22 cellular contexts compared by ENCODE assay signal in the genomic region with DNA sequence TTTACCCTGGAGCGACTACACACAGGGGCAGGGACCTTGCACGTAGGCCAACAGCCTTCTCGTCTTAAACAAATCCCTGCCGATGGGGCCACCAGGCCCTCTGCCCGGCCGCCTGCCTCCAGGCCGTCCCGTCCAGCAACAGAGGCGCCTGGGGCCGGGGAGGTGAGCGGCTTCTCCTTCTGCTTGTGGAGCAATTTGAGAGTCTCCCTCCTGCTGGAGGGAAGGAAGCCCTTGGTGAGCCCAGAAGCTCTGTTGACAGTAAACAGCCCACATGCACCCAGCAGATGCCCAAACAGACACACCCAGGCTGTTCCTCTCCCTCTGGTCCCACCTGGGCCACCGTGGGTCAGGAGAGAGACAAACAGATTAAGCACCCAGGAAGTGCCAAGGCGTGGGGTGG. TPM values are rescaled to one million over a fixed set of nuclear protein-coding genes. Genes with fewer than 3 reads are reported as not detected.
DNase-seq lines count a peak whose midpoint lies in the region; ATAC-seq and TF ChIP-seq lines count a peak whose summit lies in the region.
"Had no signal": no experiment of that assay in that cellular context is flagged by ENCODE, and none has a peak within 500 bp of the region (broad histone marks: within the 10 kb centered on the region; RNA-seq: fewer than 3 reads in every experiment).

No MANE protein-coding gene starts in this region.

- peak overlapping the region; percentile 3 for H3K27ac Mint-ChIP-seq in dendritic cell treated with granulocyte-macrophage colony-stimulating factor and Interleukin-4, amounts not matched to agents 40 ng/mL and 50 ng/mL, for 4 days
- H3K27ac Mint-ChIP-seq: CD4-positive, CD25-positive, alpha-beta regulatory T cell had no signal

- H4K20me1 ChIP-seq in BLaER1, result no peaks in the 10 kb centered on the region

- peaks cover 76% of the 10 kb centered on the region for H3K4me1 Mint-ChIP-seq in dendritic cell treated with granulocyte-macrophage colony-stimulating factor and Interleukin-4, amounts not matched to agents 40 ng/mL and 50 ng/mL, for 4 days (ENCODE audit: low read depth)
- H3K4me1 Mint-ChIP-seq: CD4-positive, CD25-positive, alpha-beta regulatory T cell had no signal

- TF ChIP-seq CTCF in neutrophil (IDR thresholded peaks at IDR 0.05) (no peak), left lung (IDR thresholded peaks at IDR 0.05) (no peak)

- DNase-seq in H7 (peak; percentile 38), NCI-H2227 (lab: John Stamatoyannopoulos, UW; ENCODE audit: unreplicated experiment) (no peak), left lung (no peak), KG1 (lab: John Stamatoyannopoulos, UW) (no peak)
- DNase-seq: AML-193; CD4-positive, CD25-positive, alpha-beta regulatory T cell; DMS79; NCI-H1092; NCI-H1436 treated with DMSO at 0.1 percent for 48 hours; NCI-H1930; NCI-H226; NCI-H510A treated with DMSO at 0.1 percent for 48 hours; NCI-H748 treated with DMSO at 0.1 percent for 48 hours; PC-9; RPMI8226; SIG-M5 had no signal

- H3K27me3 Mint-ChIP-seq in dendritic cell treated with granulocyte-macrophage colony-stimulating factor and Interleukin-4, amounts not matched to agents 40 ng/mL and 50 ng/mL, for 4 days, result no peaks in the 10 kb centered on the region
- H3K27me3 Mint-ChIP-seq: CD4-positive, CD25-positive, alpha-beta regulatory T cell had no signal

- H3K4me3 Mint-ChIP-seq in dendritic cell treated with granulocyte-macrophage colony-stimulating factor and Interleukin-4, amounts not matched to agents 40 ng/mL and 50 ng/mL, for 4 days, result no peak overlapping the region
- H3K4me3 Mint-ChIP-seq: CD4-positive, CD25-positive, alpha-beta regulatory T cell; GM23338 had no signal

- H3K36me3 ChIP-seq in BLaER1 (no peaks in the 10 kb centered on the region), H7 (replicated peaks; ENCODE audit: control insufficient read depth, insufficient read depth, low read length) (no peaks in the 10 kb centered on the region; the same call in none of the 2 replicates), neutrophil (peaks cover 94% of the 10 kb centered on the region), left lung (peaks cover 0 to 88% of the 10 kb centered on the region in 2 donors)

- ATAC-seq in left lung, result no peak
- ATAC-seq in GM18511 (IDR thresholded peaks at IDR 0.05; ENCODE audit: unreplicated experiment), result no peak
- ATAC-seq: GM23338, SK-N-SH treated with all-trans-retinoic acid at 6 μM for 48 hours had no signal

- peaks cover 100% of the 10 kb centered on the region for H3K36me3 Mint-ChIP-seq in dendritic cell treated with granulocyte-macrophage colony-stimulating factor and Interleukin-4, amounts not matched to agents 40 ng/mL and 50 ng/mL, for 4 days (ENCODE audit: low read depth)
- H3K36me3 Mint-ChIP-seq: CD4-positive, CD25-positive, alpha-beta regulatory T cell had no signal

- intact Hi-C loops in dendritic cell treated with granulocyte-macrophage colony-stimulating factor and Interleukin-4, amounts not matched to agents 40 ng/mL and 50 ng/mL, for 4 days (cut with micrococcal nuclease), result no loop called here
- intact Hi-C loops in left lung (cut with DNase I), result loop anchor here in 1 of 2 donors (10.0 kb wide), 2 partner anchors 46 to 166 kb away; a partner anchor contains a TSS

- peaks cover 67% of the 10 kb centered on the region for H3K4me1 ChIP-seq in BLaER1
- H3K4me1 ChIP-seq in neutrophil (ENCODE audit: control insufficient read depth in 1 of 2, insufficient read depth in 1 of 2, low read depth in 1 of 2, low read length in 1 of 2), result peaks cover 17 to 27% of the 10 kb centered on the region in 2 experiments
- H3K4me1 ChIP-seq in left lung, result peaks cover 5 to 65% of the 10 kb centered on the region in 2 donors

- no peaks in the 10 kb centered on the region for H3K9me3 Mint-ChIP-seq in dendritic cell treated with granulocyte-macrophage colony-stimulating factor and Interleukin-4, amounts not matched to agents 40 ng/mL and 50 ng/mL, for 4 days
- H3K9me3 Mint-ChIP-seq: CD4-positive, CD25-positive, alpha-beta regulatory T cell; GM23338 had no signal

- H3K27me3 ChIP-seq in BLaER1 (no peaks in the 10 kb centered on the region), H7 (ENCODE audit: control insufficient read depth, insufficient read depth, low read length) (no peaks in the 10 kb centered on the region), neutrophil (no peaks in the 10 kb centered on the region), left lung (no peaks in the 10 kb centered on the region)

- H3K9me3 ChIP-seq in BLaER1 (no peaks in the 10 kb centered on the region), neutrophil (no peaks in the 10 kb centered on the region), left lung (no peaks in the 10 kb centered on the region)

- peak overlapping the region; percentile 40; the same call in 1 of the 2 replicates for H3K4me2 ChIP-seq in BLaER1
- H3K4me2 ChIP-seq: GM23338, PC-9 had no signal

- H3K27ac ChIP-seq in BLaER1 (peak overlapping the region; percentile 45), neutrophil (peak overlapping the region; percentile 45), left lung (no peak overlapping the region)
- H3K27ac ChIP-seq: PC-9 had no signal

- H3K4me3 ChIP-seq in BLaER1 (no peak overlapping the region), H7 (ENCODE audit: insufficient read depth, low read depth, low read length) (no peak overlapping the region), neutrophil (ENCODE audit: low read depth in 1 of 2, low read length in 1 of 2) (no peak overlapping the region), left lung (no peak overlapping the region)
- H3K4me3 ChIP-seq: GM23338, PC-9 had no signal

- H3K9ac ChIP-seq in BLaER1, result peak overlapping the region; percentile 19; the same call in 1 of the 2 replicates

RNA-seq across cellular contexts. Expression of a gene that starts 8.1 kb away (rescaled TPM):
- 36.0 and 37.7 TPM in 2 replicates for total RNA-seq in H7 (2014; rRNA removed; shearing (Covaris generic))
- 10 to 100 TPM; 53.1 to 87.9 TPM for total RNA-seq in left lung

RNA-seq across cellular contexts. Expression of a gene that starts 25.0 kb away (rescaled TPM):
- 5.1 and 7.6 TPM in 2 replicates for total RNA-seq in H7 (2014; rRNA removed; shearing (Covaris generic))
- total RNA-seq in left lung, result 10 to 100 TPM; 24.8 to 33.0 TPM

RNA-seq across cellular contexts. Expression of a gene that starts 29.2 kb away (rescaled TPM):
- total RNA-seq in H7 (2014; rRNA removed; shearing (Covaris generic)), result 31.0 and 32.8 TPM in 2 replicates
- total RNA-seq in left lung, result 10 to 100 TPM; 21.2 to 34.7 TPM

RNA-seq across cellular contexts. Expression of a gene that starts 57.9 kb away (rescaled TPM):
- 22.5 and 23.1 TPM in 2 replicates for total RNA-seq in H7 (2014; rRNA removed; shearing (Covaris generic))
- total RNA-seq in left lung, result 10 to 100 TPM; 64.1 to 96.8 TPM

Comparison
In these comparisons a context has a peak if more than half of its experiments do, and no peak if none do; other contexts are left out.
1. H3K27ac ChIP-seq: peak in BLaER1 (single experiment) and neutrophil (single experiment); none in left lung (0 of 2).